ENCODE assay signal across 1 cellular context in genomic region chr2:233200790-233201189, GRCh38.
A peak's percentile ranks its signal among the peaks of the same experiment; 100 is the strongest.
TF ChIP-seq lines count a peak whose summit lies in the region.

No MANE protein-coding gene starts in this region.

TF ChIP-seq in A549, 52 proteins besides CTCF, POLR2A, EP300 and RAD21:
- TF ChIP-seq ZC3H11A (IDR thresholded peaks at IDR 0.05), result peak; percentile 84
